ENCODE assay signal across 2 cellular contexts in the genomic region with DNA sequence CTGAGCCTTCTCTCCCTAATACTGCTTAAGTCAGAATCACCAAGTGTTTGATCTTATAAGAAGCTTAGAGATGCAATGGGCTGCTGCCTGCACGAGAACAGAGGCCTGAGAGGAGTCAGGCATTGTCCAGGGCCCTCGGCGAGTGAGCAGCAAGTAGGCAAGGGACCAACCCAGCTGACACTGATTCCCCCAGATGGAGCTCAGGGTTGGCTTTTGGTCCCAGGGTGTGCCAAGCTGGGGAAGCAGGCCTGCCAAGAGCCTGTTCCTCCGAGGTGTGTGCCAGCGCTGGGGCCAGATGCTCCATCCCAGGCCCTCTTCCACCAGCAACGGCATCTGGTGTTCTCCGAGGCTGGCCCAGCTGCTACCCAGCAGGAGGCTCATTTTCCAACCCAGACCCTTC.
TF ChIP-seq lines count a peak whose summit lies in the region.

No MANE protein-coding gene starts in this region.

TF ChIP-seq in SK-N-SH, 30 proteins besides CTCF, POLR2A, EP300 and RAD21 (continued from another document):
- TF ChIP-seq, protein P1, sequence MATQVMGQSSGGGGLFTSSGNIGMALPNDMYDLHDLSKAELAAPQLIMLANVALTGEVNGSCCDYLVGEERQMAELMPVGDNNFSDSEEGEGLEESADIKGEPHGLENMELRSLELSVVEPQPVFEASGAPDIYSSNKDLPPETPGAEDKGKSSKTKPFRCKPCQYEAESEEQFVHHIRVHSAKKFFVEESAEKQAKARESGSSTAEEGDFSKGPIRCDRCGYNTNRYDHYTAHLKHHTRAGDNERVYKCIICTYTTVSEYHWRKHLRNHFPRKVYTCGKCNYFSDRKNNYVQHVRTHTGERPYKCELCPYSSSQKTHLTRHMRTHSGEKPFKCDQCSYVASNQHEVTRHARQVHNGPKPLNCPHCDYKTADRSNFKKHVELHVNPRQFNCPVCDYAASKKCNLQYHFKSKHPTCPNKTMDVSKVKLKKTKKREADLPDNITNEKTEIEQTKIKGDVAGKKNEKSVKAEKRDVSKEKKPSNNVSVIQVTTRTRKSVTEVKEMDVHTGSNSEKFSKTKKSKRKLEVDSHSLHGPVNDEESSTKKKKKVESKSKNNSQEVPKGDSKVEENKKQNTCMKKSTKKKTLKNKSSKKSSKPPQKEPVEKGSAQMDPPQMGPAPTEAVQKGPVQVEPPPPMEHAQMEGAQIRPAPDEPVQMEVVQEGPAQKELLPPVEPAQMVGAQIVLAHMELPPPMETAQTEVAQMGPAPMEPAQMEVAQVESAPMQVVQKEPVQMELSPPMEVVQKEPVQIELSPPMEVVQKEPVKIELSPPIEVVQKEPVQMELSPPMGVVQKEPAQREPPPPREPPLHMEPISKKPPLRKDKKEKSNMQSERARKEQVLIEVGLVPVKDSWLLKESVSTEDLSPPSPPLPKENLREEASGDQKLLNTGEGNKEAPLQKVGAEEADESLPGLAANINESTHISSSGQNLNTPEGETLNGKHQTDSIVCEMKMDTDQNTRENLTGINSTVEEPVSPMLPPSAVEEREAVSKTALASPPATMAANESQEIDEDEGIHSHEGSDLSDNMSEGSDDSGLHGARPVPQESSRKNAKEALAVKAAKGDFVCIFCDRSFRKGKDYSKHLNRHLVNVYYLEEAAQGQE (IDR thresholded peaks at IDR 0.05; ENCODE audit: low read depth, low read length) = no peak
- TF ChIP-seq, protein P2, sequence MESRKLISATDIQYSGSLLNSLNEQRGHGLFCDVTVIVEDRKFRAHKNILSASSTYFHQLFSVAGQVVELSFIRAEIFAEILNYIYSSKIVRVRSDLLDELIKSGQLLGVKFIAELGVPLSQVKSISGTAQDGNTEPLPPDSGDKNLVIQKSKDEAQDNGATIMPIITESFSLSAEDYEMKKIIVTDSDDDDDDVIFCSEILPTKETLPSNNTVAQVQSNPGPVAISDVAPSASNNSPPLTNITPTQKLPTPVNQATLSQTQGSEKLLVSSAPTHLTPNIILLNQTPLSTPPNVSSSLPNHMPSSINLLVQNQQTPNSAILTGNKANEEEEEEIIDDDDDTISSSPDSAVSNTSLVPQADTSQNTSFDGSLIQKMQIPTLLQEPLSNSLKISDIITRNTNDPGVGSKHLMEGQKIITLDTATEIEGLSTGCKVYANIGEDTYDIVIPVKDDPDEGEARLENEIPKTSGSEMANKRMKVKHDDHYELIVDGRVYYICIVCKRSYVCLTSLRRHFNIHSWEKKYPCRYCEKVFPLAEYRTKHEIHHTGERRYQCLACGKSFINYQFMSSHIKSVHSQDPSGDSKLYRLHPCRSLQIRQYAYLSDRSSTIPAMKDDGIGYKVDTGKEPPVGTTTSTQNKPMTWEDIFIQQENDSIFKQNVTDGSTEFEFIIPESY (IDR thresholded peaks at IDR 0.05; ENCODE audit: borderline replicate concordance, low read depth) = no peak
- TF ChIP-seq, protein P3, sequence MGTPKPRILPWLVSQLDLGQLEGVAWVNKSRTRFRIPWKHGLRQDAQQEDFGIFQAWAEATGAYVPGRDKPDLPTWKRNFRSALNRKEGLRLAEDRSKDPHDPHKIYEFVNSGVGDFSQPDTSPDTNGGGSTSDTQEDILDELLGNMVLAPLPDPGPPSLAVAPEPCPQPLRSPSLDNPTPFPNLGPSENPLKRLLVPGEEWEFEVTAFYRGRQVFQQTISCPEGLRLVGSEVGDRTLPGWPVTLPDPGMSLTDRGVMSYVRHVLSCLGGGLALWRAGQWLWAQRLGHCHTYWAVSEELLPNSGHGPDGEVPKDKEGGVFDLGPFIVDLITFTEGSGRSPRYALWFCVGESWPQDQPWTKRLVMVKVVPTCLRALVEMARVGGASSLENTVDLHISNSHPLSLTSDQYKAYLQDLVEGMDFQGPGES (IDR thresholded peaks at IDR 0.05; ENCODE audit: low read depth, low read length) = no peak
- TF ChIP-seq EZH2phosphoT487 (IDR thresholded peaks at IDR 0.05; ENCODE audit: borderline replicate concordance, low read depth) (no peak), RCOR1 (IDR thresholded peaks at IDR 0.05; ENCODE audit: low read length) (no peak)

TF ChIP-seq in SK-N-SH treated with all-trans-retinoic acid at 6 μM for 48 hours, 23 proteins besides CTCF, POLR2A, EP300 and RAD21 (continued from another document):
- TF ChIP-seq, protein P4, sequence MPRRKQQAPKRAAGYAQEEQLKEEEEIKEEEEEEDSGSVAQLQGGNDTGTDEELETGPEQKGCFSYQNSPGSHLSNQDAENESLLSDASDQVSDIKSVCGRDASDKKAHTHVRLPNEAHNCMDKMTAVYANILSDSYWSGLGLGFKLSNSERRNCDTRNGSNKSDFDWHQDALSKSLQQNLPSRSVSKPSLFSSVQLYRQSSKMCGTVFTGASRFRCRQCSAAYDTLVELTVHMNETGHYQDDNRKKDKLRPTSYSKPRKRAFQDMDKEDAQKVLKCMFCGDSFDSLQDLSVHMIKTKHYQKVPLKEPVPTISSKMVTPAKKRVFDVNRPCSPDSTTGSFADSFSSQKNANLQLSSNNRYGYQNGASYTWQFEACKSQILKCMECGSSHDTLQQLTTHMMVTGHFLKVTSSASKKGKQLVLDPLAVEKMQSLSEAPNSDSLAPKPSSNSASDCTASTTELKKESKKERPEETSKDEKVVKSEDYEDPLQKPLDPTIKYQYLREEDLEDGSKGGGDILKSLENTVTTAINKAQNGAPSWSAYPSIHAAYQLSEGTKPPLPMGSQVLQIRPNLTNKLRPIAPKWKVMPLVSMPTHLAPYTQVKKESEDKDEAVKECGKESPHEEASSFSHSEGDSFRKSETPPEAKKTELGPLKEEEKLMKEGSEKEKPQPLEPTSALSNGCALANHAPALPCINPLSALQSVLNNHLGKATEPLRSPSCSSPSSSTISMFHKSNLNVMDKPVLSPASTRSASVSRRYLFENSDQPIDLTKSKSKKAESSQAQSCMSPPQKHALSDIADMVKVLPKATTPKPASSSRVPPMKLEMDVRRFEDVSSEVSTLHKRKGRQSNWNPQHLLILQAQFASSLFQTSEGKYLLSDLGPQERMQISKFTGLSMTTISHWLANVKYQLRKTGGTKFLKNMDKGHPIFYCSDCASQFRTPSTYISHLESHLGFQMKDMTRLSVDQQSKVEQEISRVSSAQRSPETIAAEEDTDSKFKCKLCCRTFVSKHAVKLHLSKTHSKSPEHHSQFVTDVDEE (CRISPR knock-in tag; IDR thresholded peaks at IDR 0.05) = no peak
- TF ChIP-seq ZNF8 (CRISPR knock-in tag; IDR thresholded peaks at IDR 0.05) = no peak
